Comparison of ENCODE assay signal across 29 cellular contexts in the genomic region with DNA sequence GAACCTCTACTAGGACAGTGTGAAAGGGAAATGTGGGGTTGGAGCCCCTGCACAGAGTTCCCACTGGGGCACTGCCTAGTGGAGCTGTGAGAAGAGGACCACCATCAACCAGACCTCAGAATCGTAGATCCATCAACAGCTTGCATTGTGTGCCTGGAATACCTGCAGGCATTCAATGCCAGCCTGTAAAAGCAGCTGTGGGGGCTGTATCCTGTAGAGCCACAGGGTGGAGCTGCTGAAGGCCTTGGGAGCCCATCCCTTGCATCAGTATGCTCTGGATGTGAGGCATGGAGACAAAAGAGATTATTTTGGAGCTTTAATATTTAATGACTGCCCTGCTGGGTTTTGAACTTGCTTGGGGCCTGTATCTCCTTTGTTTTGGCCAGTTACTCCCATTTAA. TPM values are rescaled to one million over a fixed set of nuclear protein-coding genes. Genes with fewer than 3 reads are reported as not detected.
DNase-seq lines count a peak whose midpoint lies in the region; ATAC-seq, FAIRE-seq and TF ChIP-seq lines count a peak whose summit lies in the region.
"Had no signal": no experiment of that assay in that cellular context is flagged by ENCODE, and none has a peak within 500 bp of the region (broad histone marks: within the 10 kb centered on the region; RNA-seq: fewer than 3 reads in every experiment).

No MANE protein-coding gene starts in this region.

- H2AK5ac ChIP-seq in H1 (ENCODE audit: low read depth, low read length), result no peak overlapping the region

- H2BK20ac ChIP-seq in H1 (ENCODE audit: low read length), result peak overlapping the region; percentile 32; the same call in 1 of the 2 replicates

- H3K4ac ChIP-seq in H1 (replicated peaks; ENCODE audit: insufficient read length, low read depth, low read length), result no peak overlapping the region

- peak; percentile 63; the same call in 1 of the 2 replicates for ATAC-seq in HCT116
- ATAC-seq: Panc1, T-cell had no signal

- no peak overlapping the region for H3K4me2 ChIP-seq in HCT116 (ENCODE audit: low read length)
- no peak overlapping the region for H3K4me2 ChIP-seq in H1 (ENCODE audit: insufficient read depth in 1 of 2, low read depth in 2 of 2, low read length in 2 of 2)

- RAD21 ChIA-PET in HCT116 (lab: Charles Lee; ENCODE audit: low non-redundant PET in 1 of 2, low total read pairs in 2 of 2, uncharacterized antibody in 2 of 2, unreplicated experiment in 2 of 2), result no interaction called here

- DNase-seq in DMS 273 (lab: John Stamatoyannopoulos, UW; ENCODE audit: unreplicated experiment) (peak; percentile 2), DMS 273 treated with DMSO at 0.1 percent for 48 hours (lab: John Stamatoyannopoulos, UW) (no peak), A673 (ENCODE audit: low spot score) (no peak), HCT116 (ENCODE audit: low read depth, low spot score) (no peak), H1 (ENCODE audit: low read depth in 1 of 2, low spot score in 2 of 2) (peak in 1 of 2 experiments; percentile 10), glomerular visceral epithelial cell (ENCODE audit: extremely low spot score) (no peak), Ammon's horn (ENCODE audit: low spot score) (no peak), NCI-H2227 (lab: John Stamatoyannopoulos, UW; ENCODE audit: unreplicated experiment) (no peak)
- DNase-seq: ACHN; CD4-positive, CD25-positive, alpha-beta regulatory T cell; DMS79 treated with DMSO at 0.1 percent for 48 hours; GM23248; HCEC 1CT; NCI-H1092 treated with DMSO at 0.1 percent for 48 hours; NCI-H1436; NCI-H187; NCI-H2081 treated with DMSO at 0.1 percent for 48 hours; NCI-H446 treated with DMSO at 0.1 percent for 48 hours; SHP77; T-cell had no signal

- H3K9me3 ChIP-seq in A673 (ENCODE audit: low read depth, low read length, poor library complexity, severe bottlenecking), result no peaks in the 10 kb centered on the region
- no peaks in the 10 kb centered on the region for H3K9me3 ChIP-seq in HCT116 (ENCODE audit: control insufficient read depth in 1 of 2, insufficient read depth in 1 of 2, low read depth in 1 of 2, low read length in 2 of 2)
- H3K9me3 ChIP-seq in H1 (ENCODE audit: insufficient read depth in 2 of 2, low read depth in 1 of 2, low read length in 1 of 2), result peaks cover 0 to 7% of the 10 kb centered on the region in 2 experiments; a peak in 3 of 4 replicates

- peak overlapping the region; percentile 43; the same call in 1 of the 2 replicates for H2BK12ac ChIP-seq in H1 (ENCODE audit: low read depth, low read length)

- no peak overlapping the region for H3K56ac ChIP-seq in H1 (replicated peaks; ENCODE audit: insufficient read length, low read depth, low read length)

- TF ChIP-seq POLR2A in HCT116 (IDR thresholded peaks at IDR 0.05; ENCODE audit: borderline replicate concordance, extremely low read depth, insufficient read depth, insufficient read length) (no peak), H1 (IDR thresholded peaks at IDR 0.05; ENCODE audit: control extremely low read depth in 1 of 2, low read depth in 2 of 2, low read length in 2 of 2) (no peak)

- H3K36me3 ChIP-seq in A673 (ENCODE audit: insufficient read depth, low read length, poor library complexity, severe bottlenecking), result no peaks in the 10 kb centered on the region
- no peaks in the 10 kb centered on the region for H3K36me3 ChIP-seq in HCT116 (ENCODE audit: control insufficient read depth in 1 of 2, insufficient read depth in 2 of 2, low read length in 2 of 2)
- H3K36me3 ChIP-seq in H1 (ENCODE audit: control insufficient read depth in 2 of 4, insufficient read depth in 4 of 4, low read length in 3 of 4), result no peaks in the 10 kb centered on the region; a peak in 1 of 8 replicates

- FAIRE-seq in H1 (lab: Jason Lieb, UNC), result no peak
- FAIRE-seq: D721Med, GM18507 had no signal

- H3K9ac ChIP-seq in HCT116 (ENCODE audit: low read length) (no peak overlapping the region), H1 (replicated peaks in 1 of 4; ENCODE audit: extremely low read depth in 1 of 4, low read depth in 3 of 4, low read length in 3 of 4) (no peak overlapping the region)
- H3K9ac ChIP-seq: GM23248 had no signal

- H3K18ac ChIP-seq in H1 (ENCODE audit: extremely low read depth, low read length), result peak overlapping the region; percentile 32; the same call in 1 of the 2 replicates

- no peak overlapping the region for H2BK120ac ChIP-seq in H1 (replicated peaks; ENCODE audit: low read depth, low read length)

- H4K91ac ChIP-seq in H1 (replicated peaks; ENCODE audit: insufficient read length, low read length), result no peak overlapping the region

- no peaks in the 10 kb centered on the region for H3K23me2 ChIP-seq in H1 (ENCODE audit: low read depth, low read length)

- no peak overlapping the region for H2AFZ ChIP-seq in HCT116 (ENCODE audit: low read depth, low read length, poor library complexity, severe bottlenecking)
- H2AFZ ChIP-seq in H1 (ENCODE audit: low read length), result no peak overlapping the region
- H2AFZ ChIP-seq: GM23248 had no signal

- intact Hi-C loops in A673 (cut with micrococcal nuclease; ENCODE audit: unreplicated experiment) (no loop called here), HCT116 (cut with micrococcal nuclease) (no loop called here)

- H4K8ac ChIP-seq in H1 (ENCODE audit: extremely low read depth, insufficient read depth, low read length), result no peak overlapping the region

- CTCF ChIA-PET in A673 (lab: Charles Lee), result no interaction called here
- CTCF ChIA-PET in HCT116 (lab: Charles Lee), result no interaction called here
- CTCF ChIA-PET in H1 (lab: Charles Lee; ENCODE audit: partially characterized antibody), result interaction anchor here (0.9 to 1.4 kb wide), 5 partner anchors 10 to 561 kb away, joined by 3 read pairs; no protein-coding TSS in a partner anchor

- no peaks in the 10 kb centered on the region for H4K20me1 ChIP-seq in HCT116 (ENCODE audit: insufficient read depth)
- H4K20me1 ChIP-seq in H1 (replicated peaks in 1 of 2; ENCODE audit: control insufficient read depth in 1 of 2, insufficient read depth in 2 of 2, low read length in 2 of 2), result no peaks in the 10 kb centered on the region

- H3K27me3 ChIP-seq in A673 (replicated peaks; ENCODE audit: insufficient read depth, low read depth, low read length, poor library complexity) (no peaks in the 10 kb centered on the region), HCT116 (ENCODE audit: insufficient read depth, low read length) (no peaks in the 10 kb centered on the region), H1 (replicated peaks in 1 of 4; ENCODE audit: control insufficient read depth in 3 of 4, extremely low read depth in 1 of 4, insufficient read depth in 3 of 4, low read length in 3 of 4) (no peaks in the 10 kb centered on the region)

- TF ChIP-seq CTCF in A673 (conservative IDR thresholded peaks at IDR 0.05; ENCODE audit: low read depth, low read length) (0 out of 2 replicates have a peak, but pooled peaks have one; percentile 20), HCT116 (IDR thresholded peaks at IDR 0.05 in 2 of 3, conservative IDR thresholded peaks at IDR 0.05 in 1 of 3; ENCODE audit: borderline replicate concordance in 1 of 3, insufficient read depth in 1 of 3, low read depth in 2 of 3, low read length in 2 of 3) (peak in 2 of 3 experiments; percentile 18 to 25; a peak in 2 of 6 replicates), H1 (IDR thresholded peaks at IDR 0.05; ENCODE audit: control extremely low read depth in 1 of 3, insufficient read depth in 1 of 3, low read depth in 1 of 3, low read length in 3 of 3) (peak; percentile 29 to 44 (median 31); a peak in 2 of 4 replicates)

- TF ChIP-seq RAD21 in HCT116 (IDR thresholded peaks at IDR 0.05; ENCODE audit: low read depth) (peak; percentile 22; the same call in 1 of the 2 replicates), H1 (IDR thresholded peaks at IDR 0.05 in 1 of 2, conservative IDR thresholded peaks at IDR 0.05 in 1 of 2; ENCODE audit: low read depth in 2 of 2, low read length in 2 of 2) (peak; percentile 36 to 47; a peak in 3 of 4 replicates)

- H3K79me2 ChIP-seq in HCT116 (ENCODE audit: insufficient read depth, low read length), result no peaks in the 10 kb centered on the region
- no peaks in the 10 kb centered on the region for H3K79me2 ChIP-seq in H1 (ENCODE audit: control insufficient read depth in 1 of 2, insufficient read depth in 2 of 2, low read length in 2 of 2)

- H3K4me1 ChIP-seq in A673 (ENCODE audit: insufficient read depth, low read length, poor library complexity, severe bottlenecking) (no peaks in the 10 kb centered on the region), HCT116 (ENCODE audit: control insufficient read depth in 1 of 2, insufficient read depth in 2 of 2, low read length in 2 of 2) (no peaks in the 10 kb centered on the region), H1 (replicated peaks in 1 of 4; ENCODE audit: control insufficient read depth in 3 of 4, insufficient read depth in 4 of 4, low read length in 3 of 4) (peaks cover 0 to 2% (median 0%) of the 10 kb centered on the region in 4 experiments; a peak in 1 of 7 replicates)

- H3K27ac ChIP-seq in A673 (ENCODE audit: low read depth, low read length, poor library complexity, severe bottlenecking) (no peak overlapping the region), HCT116 (ENCODE audit: low read depth, low read length) (no peak overlapping the region), H1 (ENCODE audit: low read depth, low read length) (no peak overlapping the region)
- H3K27ac ChIP-seq: 22Rv1, GM23248, HL-60, RWPE1 had no signal

- TF ChIP-seq EP300 in H1 (IDR thresholded peaks at IDR 0.05; ENCODE audit: borderline replicate concordance in 1 of 2, low read depth in 2 of 2, low read length in 2 of 2), result no peak

- 82% methylated on average over 1 of the region's 1 CpG; no CpG with 5 or more reads in 1 of the 2 experiments for WGBS in H1 (ENCODE audit: extremely low coverage in 1 of 2, insufficient coverage in 1 of 2, insufficient read length in 1 of 2, insufficient replicate concordance in 2 of 2, low coverage in 1 of 2, low lambda C conversion rate in 2 of 2, missing lambda C conversion rate in 1 of 2), 2 experiments

- no peaks in the 10 kb centered on the region for H3K79me1 ChIP-seq in H1 (ENCODE audit: low read depth, low read length)

- POLR2A ChIA-PET in A673 (lab: Charles Lee; ENCODE audit: low non-redundant PET) (no interaction called here), HCT116 (lab: Charles Lee) (no interaction called here), H1 (lab: Charles Lee; ENCODE audit: partially characterized antibody) (no interaction called here)

- H3K9me2 ChIP-seq in HCT116 (ENCODE audit: insufficient read depth), result no peaks in the 10 kb centered on the region

- no peak overlapping the region for H4K5ac ChIP-seq in H1 (ENCODE audit: insufficient read length, low read depth, low read length)

- H3K23ac ChIP-seq in H1 (ENCODE audit: insufficient read length), result no peak overlapping the region

- no peak overlapping the region for H3K14ac ChIP-seq in H1 (ENCODE audit: insufficient read length)

- peak overlapping the region; percentile 31; the same call in 1 of the 2 replicates for H2BK15ac ChIP-seq in H1 (ENCODE audit: low read length)

- H3K4me3 ChIP-seq in A673 (ENCODE audit: low read depth, low read length, poor library complexity, severe bottlenecking), result no peak overlapping the region
- no peak overlapping the region for H3K4me3 ChIP-seq in HCT116 (replicated peaks in 1 of 2; ENCODE audit: low read depth in 1 of 2, low read length in 2 of 2)
- H3K4me3 ChIP-seq in H1 (ENCODE audit: extremely low read depth in 1 of 4, insufficient read depth in 2 of 4, low read depth in 3 of 4, low read length in 4 of 4), result peak overlapping the region in 1 of 4 experiments; percentile 7; a peak in 1 of 8 replicates
- H3K4me3 ChIP-seq: GM23248 had no signal

- BruUV-seq in A673 (replicated peaks; lab: Mats Ljungman, UMichigan), result no TSS peak
- BruUV-seq in HCT116 (replicated peaks; lab: Mats Ljungman, UMichigan), result no TSS peak

- no peak overlapping the region; the same call in 1 of the 2 replicates for H2BK5ac ChIP-seq in H1 (ENCODE audit: low read depth, low read length)

RNA-seq across cellular contexts. Expression of a gene that starts 46.3 kb away (rescaled TPM):
- 0.15 and 0.24 TPM in 2 replicates for total RNA-seq in A673 (2021)
- not detected for total RNA-seq in HCT116 (2021; ENCODE audit: unreplicated experiment)
- not detected in 2 replicates for polyA plus RNA-seq in HCT116 (2012)
- total RNA-seq in H1 (2021; fragmentation: NEBNext Ultra II Directional; extraction: Animal tissue kit (Norgen Biotek cat#: 25700)), result 0.19 and 0.35 TPM in 2 replicates
- 0.03 TPM in 2 replicates for polyA plus RNA-seq in H1 (2011; rRNA removed)
- 0.06 TPM for polyA plus RNA-seq in H1 (2011; cell fraction: cytosol; rRNA removed)
- 0.03 TPM for polyA plus RNA-seq in H1 (2011; cell fraction: nucleus; rRNA removed)
- 0.13 to 0.52 TPM (median 0.35 TPM) in 3 of 4 replicates, not detected in the other for polyA plus RNA-seq in H1 (2012, experiment 1 of 2)
- polyA plus RNA-seq in H1 (2012, experiment 2 of 2), result not detected
- 0.04 TPM for polyA plus RNA-seq in H1 (2013, experiment 1 of 2)
- polyA plus RNA-seq in H1 (2013, experiment 2 of 2), result 0.04 TPM
- polyA minus RNA-seq in H1 (2011; rRNA and poly(A)+ RNA removed), result 0.05 and 0.16 TPM in 2 replicates
- polyA minus RNA-seq in H1 (2011; cell fraction: cytosol; rRNA and poly(A)+ RNA removed), result not detected
- not detected for polyA minus RNA-seq in H1 (2011; cell fraction: nucleus; rRNA and poly(A)+ RNA removed)
- total RNA-seq: CD4-positive, CD25-positive, alpha-beta regulatory T cell; GM23248; OCI-LY7; SK-MEL-5 had no signal
- polyA plus RNA-seq: BJ; CD4-positive, CD25-positive, alpha-beta regulatory T cell; GM23248 had no signal
